ENCODE assay signal across 8 cellular contexts in genomic region chr18:41391616-41392610, GRCh38.
DNase-seq lines count a peak whose midpoint lies in the region; ATAC-seq lines count a peak whose summit lies in the region.

No MANE protein-coding gene starts in this region.

- H3K27me3 Mint-ChIP-seq in stimulated activated memory B cell treated with anti-CD40 and anti-IgM and Interleukin-4, amounts not matched to agents 10 μg/mL and 1 μg/mL and 100 μg/mL, for 72 hours: no peaks in the 10 kb centered on the region

- intact Hi-C loops in left colon (cut with DNase I, micrococcal nuclease): no loop called here

- H3K9me3 Mint-ChIP-seq in stimulated activated memory B cell treated with anti-CD40 and anti-IgM and Interleukin-4, amounts not matched to agents 10 μg/mL and 1 μg/mL and 100 μg/mL, for 72 hours: no peaks in the 10 kb centered on the region

- DNase-seq in G401 (ENCODE audit: low spot score) (peak; percentile 71), NCI-H526 (lab: John Stamatoyannopoulos, UW) (peak; percentile 25 to 83), T47D (ENCODE audit: low read depth in 1 of 2, low spot score in 1 of 2) (peak; percentile 6 to 57), left colon (peak in 1 of 2 donors; percentile 26)

- H3K27ac Mint-ChIP-seq in stimulated activated memory B cell treated with anti-CD40 and anti-IgM and Interleukin-4, amounts not matched to agents 10 μg/mL and 1 μg/mL and 100 μg/mL, for 72 hours: no peak overlapping the region

- in situ Hi-C loops in G401 (cut with HindIII; ENCODE audit: low sequenced_read_pairs): no loop called here
- in situ Hi-C loops in T47D (cut with HindIII; ENCODE audit: low pct_unique_long_range_greater_than_20kb, low sequenced_read_pairs): no loop called here

- H3K4me1 Mint-ChIP-seq in stimulated activated memory B cell treated with anti-CD40 and anti-IgM and Interleukin-4, amounts not matched to agents 10 μg/mL and 1 μg/mL and 100 μg/mL, for 72 hours: peaks cover 4% of the 10 kb centered on the region

- H3K36me3 Mint-ChIP-seq in stimulated activated memory B cell treated with anti-CD40 and anti-IgM and Interleukin-4, amounts not matched to agents 10 μg/mL and 1 μg/mL and 100 μg/mL, for 72 hours: no peaks in the 10 kb centered on the region

- H3K4me3 Mint-ChIP-seq in stimulated activated memory B cell treated with anti-CD40 and anti-IgM and Interleukin-4, amounts not matched to agents 10 μg/mL and 1 μg/mL and 100 μg/mL, for 72 hours: no peak overlapping the region

- ATAC-seq in HG03565 (IDR thresholded peaks at IDR 0.05; ENCODE audit: unreplicated experiment): peak; percentile 54
- ATAC-seq in left colon: peak; percentile 66
- no peak for ATAC-seq in HG02938 (IDR thresholded peaks at IDR 0.05; ENCODE audit: unreplicated experiment)
- ATAC-seq in stimulated activated memory B cell treated with anti-CD40 and anti-IgM and Interleukin-4, amounts not matched to agents 10 μg/mL and 1 μg/mL and 100 μg/mL, for 72 hours: no peak
- no peak for ATAC-seq in GM19035 (IDR thresholded peaks at IDR 0.05; ENCODE audit: unreplicated experiment)

Comparison
In these comparisons a context has a peak if more than half of its experiments do, and no peak if none do; other contexts are left out.
1. ATAC-seq: peak in HG03565 (single experiment) and left colon (single experiment); none in HG02938 (single experiment), stimulated activated memory B cell treated with anti-CD40 and anti-IgM and Interleukin-4, amounts not matched to agents 10 μg/mL and 1 μg/mL and 100 μg/mL, for 72 hours (single experiment) and GM19035 (single experiment).